Comparison of ENCODE assay signal across 1 cellular context in the genomic region with DNA sequence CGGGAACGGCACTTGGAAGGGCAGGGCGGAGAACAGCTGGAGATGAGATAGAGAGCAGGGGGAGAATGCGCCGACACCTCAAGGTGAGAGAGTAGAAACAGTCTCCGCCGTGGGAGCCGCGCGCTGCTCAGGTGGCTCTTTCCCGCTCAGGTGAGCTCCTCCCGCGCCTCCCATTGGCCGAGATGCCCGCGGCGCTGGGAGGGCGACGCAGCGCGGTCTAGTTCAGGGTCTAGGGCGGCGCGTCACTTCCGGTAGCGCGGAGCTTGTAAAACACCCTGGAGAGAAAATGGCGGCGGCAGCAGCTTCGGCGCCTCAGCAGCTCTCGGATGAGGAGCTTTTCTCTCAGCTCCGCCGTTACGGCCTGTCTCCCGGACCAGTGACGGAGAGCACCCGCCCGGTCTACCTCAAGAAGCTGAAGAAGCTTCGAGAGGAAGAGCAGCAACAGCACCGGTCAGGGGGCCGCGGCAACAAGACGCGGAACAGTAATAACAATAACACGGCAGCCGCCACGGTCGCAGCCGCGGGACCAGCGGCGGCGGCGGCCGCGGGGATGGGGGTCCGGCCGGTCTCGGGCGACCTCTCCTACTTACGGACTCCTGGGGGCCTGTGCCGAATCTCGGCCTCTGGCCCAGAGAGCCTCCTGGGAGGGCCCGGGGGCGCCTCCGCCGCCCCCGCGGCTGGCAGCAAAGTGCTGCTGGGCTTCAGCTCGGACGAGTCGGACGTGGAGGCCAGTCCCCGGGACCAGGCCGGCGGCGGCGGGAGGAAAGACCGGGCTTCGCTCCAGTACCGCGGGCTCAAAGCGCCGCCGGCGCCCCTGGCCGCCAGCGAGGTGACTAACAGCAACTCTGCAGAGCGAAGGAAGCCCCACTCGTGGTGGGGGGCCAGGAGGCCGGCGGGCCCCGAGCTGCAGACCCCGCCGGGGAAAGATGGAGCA.
TF ChIP-seq lines count a peak whose summit lies in the region.

A gene (plus strand): TSS at position 273 of the 934 bp plus-strand sequence. CDS start 14 bp downstream, at position 287.

TF ChIP-seq in HepG2, 621 proteins besides CTCF, POLR2A, EP300 and RAD21 (continued from another document and continues in another):
- TF ChIP-seq, protein P1, sequence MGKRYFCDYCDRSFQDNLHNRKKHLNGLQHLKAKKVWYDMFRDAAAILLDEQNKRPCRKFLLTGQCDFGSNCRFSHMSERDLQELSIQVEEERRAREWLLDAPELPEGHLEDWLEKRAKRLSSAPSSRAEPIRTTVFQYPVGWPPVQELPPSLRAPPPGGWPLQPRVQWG (CRISPR knock-in tag; IDR thresholded peaks at IDR 0.05; ENCODE audit: borderline replicate concordance, low read depth): no peak
- TF ChIP-seq, protein P2, sequence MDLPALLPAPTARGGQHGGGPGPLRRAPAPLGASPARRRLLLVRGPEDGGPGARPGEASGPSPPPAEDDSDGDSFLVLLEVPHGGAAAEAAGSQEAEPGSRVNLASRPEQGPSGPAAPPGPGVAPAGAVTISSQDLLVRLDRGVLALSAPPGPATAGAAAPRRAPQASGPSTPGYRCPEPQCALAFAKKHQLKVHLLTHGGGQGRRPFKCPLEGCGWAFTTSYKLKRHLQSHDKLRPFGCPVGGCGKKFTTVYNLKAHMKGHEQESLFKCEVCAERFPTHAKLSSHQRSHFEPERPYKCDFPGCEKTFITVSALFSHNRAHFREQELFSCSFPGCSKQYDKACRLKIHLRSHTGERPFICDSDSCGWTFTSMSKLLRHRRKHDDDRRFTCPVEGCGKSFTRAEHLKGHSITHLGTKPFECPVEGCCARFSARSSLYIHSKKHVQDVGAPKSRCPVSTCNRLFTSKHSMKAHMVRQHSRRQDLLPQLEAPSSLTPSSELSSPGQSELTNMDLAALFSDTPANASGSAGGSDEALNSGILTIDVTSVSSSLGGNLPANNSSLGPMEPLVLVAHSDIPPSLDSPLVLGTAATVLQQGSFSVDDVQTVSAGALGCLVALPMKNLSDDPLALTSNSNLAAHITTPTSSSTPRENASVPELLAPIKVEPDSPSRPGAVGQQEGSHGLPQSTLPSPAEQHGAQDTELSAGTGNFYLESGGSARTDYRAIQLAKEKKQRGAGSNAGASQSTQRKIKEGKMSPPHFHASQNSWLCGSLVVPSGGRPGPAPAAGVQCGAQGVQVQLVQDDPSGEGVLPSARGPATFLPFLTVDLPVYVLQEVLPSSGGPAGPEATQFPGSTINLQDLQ (CRISPR knock-in tag; IDR thresholded peaks at IDR 0.05): peak; percentile 99
- TF ChIP-seq HNRNPUL1 (IDR thresholded peaks at IDR 0.05; ENCODE audit: low read depth, low read length) (no peak), TGIF2 (CRISPR knock-in tag; IDR thresholded peaks at IDR 0.05) (0 out of 2 replicates have a peak, but pooled peaks have one; percentile 50), ZNF33B (CRISPR knock-in tag; IDR thresholded peaks at IDR 0.05) (peak; percentile 99), SUZ12 (IDR thresholded peaks at IDR 0.05; ENCODE audit: low read depth, low read length) (no peak), RBAK (CRISPR knock-in tag; IDR thresholded peaks at IDR 0.05) (peak; percentile 77; the same call in 1 of the 2 replicates), TRIM24 (CRISPR knock-in tag; IDR thresholded peaks at IDR 0.05) (no peak), ZNF260 (CRISPR knock-in tag; IDR thresholded peaks at IDR 0.05; ENCODE audit: borderline replicate concordance, low read depth) (peak; percentile 92; the same call in 1 of the 2 replicates), ZNF841 (CRISPR knock-in tag; IDR thresholded peaks at IDR 0.05; ENCODE audit: borderline replicate concordance) (peak; percentile 95), CREM (IDR thresholded peaks at IDR 0.05) (peak; percentile 90), CREM (CRISPR knock-in tag; IDR thresholded peaks at IDR 0.05) (peak; percentile 55; the same call in 1 of the 2 replicates), TOPORS (CRISPR knock-in tag; IDR thresholded peaks at IDR 0.05) (peak; percentile 99), PHF21A (CRISPR knock-in tag; IDR thresholded peaks at IDR 0.05) (peak; percentile 70), SNRNP70 (IDR thresholded peaks at IDR 0.05; ENCODE audit: low read depth, low read length) (no peak), ZNF614 (CRISPR knock-in tag; IDR thresholded peaks at IDR 0.05; ENCODE audit: borderline replicate concordance) (peak; percentile 96; the same call in 1 of the 2 replicates), RBFOX2 (IDR thresholded peaks at IDR 0.05; ENCODE audit: low read depth, low read length) (peak; percentile 87), ZNF672 (CRISPR knock-in tag; IDR thresholded peaks at IDR 0.05) (0 out of 2 replicates have a peak, but pooled peaks have one; percentile 52), MYNN (CRISPR knock-in tag; IDR thresholded peaks at IDR 0.05; ENCODE audit: low read depth) (peak; percentile 98; the same call in 1 of the 2 replicates), NCOA2 (CRISPR knock-in tag; IDR thresholded peaks at IDR 0.05) (peak; percentile 86), SP5 (CRISPR knock-in tag; IDR thresholded peaks at IDR 0.05; ENCODE audit: borderline replicate concordance, low read depth) (peak; percentile 30; the same call in 1 of the 2 replicates), KMT2B (CRISPR knock-in tag; IDR thresholded peaks at IDR 0.05) (peak; percentile 98), SATB2 (CRISPR knock-in tag; IDR thresholded peaks at IDR 0.05) (peak; percentile 99), HMG20A (CRISPR knock-in tag; IDR thresholded peaks at IDR 0.05; ENCODE audit: borderline replicate concordance) (peak; percentile 26; the same call in 1 of the 2 replicates), JUND (CRISPR knock-in tag; IDR thresholded peaks at IDR 0.05) (peak; percentile 86), ZSCAN29 (CRISPR knock-in tag; conservative IDR thresholded peaks at IDR 0.05) (0 out of 2 replicates have a peak, but pooled peaks have one; percentile 84), ZNF7 (CRISPR knock-in tag; IDR thresholded peaks at IDR 0.05) (peak; percentile 62), HOXA7 (CRISPR knock-in tag; IDR thresholded peaks at IDR 0.05) (no peak)
- TF ChIP-seq, protein P3, sequence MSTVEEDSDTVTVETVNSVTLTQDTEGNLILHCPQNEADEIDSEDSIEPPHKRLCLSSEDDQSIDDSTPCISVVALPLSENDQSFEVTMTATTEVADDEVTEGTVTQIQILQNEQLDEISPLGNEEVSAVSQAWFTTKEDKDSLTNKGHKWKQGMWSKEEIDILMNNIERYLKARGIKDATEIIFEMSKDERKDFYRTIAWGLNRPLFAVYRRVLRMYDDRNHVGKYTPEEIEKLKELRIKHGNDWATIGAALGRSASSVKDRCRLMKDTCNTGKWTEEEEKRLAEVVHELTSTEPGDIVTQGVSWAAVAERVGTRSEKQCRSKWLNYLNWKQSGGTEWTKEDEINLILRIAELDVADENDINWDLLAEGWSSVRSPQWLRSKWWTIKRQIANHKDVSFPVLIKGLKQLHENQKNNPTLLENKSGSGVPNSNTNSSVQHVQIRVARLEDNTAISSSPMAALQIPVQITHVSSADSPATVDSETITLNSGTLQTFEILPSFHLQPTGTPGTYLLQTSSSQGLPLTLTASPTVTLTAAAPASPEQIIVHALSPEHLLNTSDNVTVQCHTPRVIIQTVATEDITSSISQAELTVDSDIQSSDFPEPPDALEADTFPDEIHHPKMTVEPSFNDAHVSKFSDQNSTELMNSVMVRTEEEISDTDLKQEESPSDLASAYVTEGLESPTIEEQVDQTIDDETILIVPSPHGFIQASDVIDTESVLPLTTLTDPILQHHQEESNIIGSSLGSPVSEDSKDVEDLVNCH (CRISPR knock-in tag; IDR thresholded peaks at IDR 0.05): peak; percentile 96; the same call in 1 of the 2 replicates
- TF ChIP-seq, protein P4, sequence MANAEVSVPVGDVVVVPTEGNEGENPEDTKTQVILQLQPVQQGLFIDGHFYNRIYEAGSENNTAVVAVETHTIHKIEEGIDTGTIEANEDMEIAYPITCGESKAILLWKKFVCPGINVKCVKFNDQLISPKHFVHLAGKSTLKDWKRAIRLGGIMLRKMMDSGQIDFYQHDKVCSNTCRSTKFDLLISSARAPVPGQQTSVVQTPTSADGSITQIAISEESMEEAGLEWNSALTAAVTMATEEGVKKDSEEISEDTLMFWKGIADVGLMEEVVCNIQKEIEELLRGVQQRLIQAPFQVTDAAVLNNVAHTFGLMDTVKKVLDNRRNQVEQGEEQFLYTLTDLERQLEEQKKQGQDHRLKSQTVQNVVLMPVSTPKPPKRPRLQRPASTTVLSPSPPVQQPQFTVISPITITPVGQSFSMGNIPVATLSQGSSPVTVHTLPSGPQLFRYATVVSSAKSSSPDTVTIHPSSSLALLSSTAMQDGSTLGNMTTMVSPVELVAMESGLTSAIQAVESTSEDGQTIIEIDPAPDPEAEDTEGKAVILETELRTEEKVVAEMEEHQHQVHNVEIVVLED (CRISPR knock-in tag; IDR thresholded peaks at IDR 0.05; ENCODE audit: borderline replicate concordance): peak; percentile 95
- TF ChIP-seq, protein P5, sequence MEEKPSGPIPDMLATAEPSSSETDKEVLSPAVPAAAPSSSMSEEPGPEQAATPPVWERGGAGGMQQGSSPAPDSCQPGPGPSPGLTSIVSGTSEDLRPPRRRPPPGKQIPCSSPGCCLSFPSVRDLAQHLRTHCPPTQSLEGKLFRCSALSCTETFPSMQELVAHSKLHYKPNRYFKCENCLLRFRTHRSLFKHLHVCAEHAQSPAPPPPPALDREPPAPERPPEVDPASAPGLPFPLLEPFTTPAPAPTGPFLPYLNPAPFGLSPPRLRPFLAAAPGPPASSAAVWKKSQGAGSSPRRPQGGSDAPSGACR (CRISPR knock-in tag; IDR thresholded peaks at IDR 0.05): peak; percentile 97
- TF ChIP-seq, protein P6, sequence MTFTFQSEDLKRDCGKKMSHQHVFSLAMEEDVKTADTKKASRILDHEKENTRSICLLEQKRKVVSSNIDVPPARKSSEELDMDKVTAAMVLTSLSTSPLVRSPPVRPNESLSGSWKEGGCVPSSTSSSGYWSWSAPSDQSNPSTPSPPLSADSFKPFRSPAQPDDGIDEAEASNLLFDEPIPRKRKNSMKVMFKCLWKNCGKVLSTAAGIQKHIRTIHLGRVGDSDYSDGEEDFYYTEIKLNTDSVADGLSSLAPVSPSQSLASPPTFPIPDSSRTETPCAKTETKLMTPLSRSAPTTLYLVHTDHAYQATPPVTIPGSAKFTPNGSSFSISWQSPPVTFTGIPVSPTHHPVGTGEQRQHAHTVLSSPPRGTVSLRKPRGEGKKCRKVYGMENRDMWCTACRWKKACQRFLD (CRISPR knock-in tag; IDR thresholded peaks at IDR 0.05; ENCODE audit: borderline replicate concordance): peak; percentile 100
- TF ChIP-seq, protein P7, sequence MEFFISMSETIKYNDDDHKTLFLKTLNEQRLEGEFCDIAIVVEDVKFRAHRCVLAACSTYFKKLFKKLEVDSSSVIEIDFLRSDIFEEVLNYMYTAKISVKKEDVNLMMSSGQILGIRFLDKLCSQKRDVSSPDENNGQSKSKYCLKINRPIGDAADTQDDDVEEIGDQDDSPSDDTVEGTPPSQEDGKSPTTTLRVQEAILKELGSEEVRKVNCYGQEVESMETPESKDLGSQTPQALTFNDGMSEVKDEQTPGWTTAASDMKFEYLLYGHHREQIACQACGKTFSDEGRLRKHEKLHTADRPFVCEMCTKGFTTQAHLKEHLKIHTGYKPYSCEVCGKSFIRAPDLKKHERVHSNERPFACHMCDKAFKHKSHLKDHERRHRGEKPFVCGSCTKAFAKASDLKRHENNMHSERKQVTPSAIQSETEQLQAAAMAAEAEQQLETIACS (CRISPR knock-in tag; IDR thresholded peaks at IDR 0.05): peak; percentile 48
- TF ChIP-seq, protein P8, sequence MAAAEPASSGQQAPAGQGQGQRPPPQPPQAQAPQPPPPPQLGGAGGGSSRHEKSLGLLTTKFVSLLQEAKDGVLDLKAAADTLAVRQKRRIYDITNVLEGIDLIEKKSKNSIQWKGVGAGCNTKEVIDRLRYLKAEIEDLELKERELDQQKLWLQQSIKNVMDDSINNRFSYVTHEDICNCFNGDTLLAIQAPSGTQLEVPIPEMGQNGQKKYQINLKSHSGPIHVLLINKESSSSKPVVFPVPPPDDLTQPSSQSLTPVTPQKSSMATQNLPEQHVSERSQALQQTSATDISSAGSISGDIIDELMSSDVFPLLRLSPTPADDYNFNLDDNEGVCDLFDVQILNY (CRISPR knock-in tag; conservative IDR thresholded peaks at IDR 0.05): peak; percentile 93
- TF ChIP-seq, protein P9, sequence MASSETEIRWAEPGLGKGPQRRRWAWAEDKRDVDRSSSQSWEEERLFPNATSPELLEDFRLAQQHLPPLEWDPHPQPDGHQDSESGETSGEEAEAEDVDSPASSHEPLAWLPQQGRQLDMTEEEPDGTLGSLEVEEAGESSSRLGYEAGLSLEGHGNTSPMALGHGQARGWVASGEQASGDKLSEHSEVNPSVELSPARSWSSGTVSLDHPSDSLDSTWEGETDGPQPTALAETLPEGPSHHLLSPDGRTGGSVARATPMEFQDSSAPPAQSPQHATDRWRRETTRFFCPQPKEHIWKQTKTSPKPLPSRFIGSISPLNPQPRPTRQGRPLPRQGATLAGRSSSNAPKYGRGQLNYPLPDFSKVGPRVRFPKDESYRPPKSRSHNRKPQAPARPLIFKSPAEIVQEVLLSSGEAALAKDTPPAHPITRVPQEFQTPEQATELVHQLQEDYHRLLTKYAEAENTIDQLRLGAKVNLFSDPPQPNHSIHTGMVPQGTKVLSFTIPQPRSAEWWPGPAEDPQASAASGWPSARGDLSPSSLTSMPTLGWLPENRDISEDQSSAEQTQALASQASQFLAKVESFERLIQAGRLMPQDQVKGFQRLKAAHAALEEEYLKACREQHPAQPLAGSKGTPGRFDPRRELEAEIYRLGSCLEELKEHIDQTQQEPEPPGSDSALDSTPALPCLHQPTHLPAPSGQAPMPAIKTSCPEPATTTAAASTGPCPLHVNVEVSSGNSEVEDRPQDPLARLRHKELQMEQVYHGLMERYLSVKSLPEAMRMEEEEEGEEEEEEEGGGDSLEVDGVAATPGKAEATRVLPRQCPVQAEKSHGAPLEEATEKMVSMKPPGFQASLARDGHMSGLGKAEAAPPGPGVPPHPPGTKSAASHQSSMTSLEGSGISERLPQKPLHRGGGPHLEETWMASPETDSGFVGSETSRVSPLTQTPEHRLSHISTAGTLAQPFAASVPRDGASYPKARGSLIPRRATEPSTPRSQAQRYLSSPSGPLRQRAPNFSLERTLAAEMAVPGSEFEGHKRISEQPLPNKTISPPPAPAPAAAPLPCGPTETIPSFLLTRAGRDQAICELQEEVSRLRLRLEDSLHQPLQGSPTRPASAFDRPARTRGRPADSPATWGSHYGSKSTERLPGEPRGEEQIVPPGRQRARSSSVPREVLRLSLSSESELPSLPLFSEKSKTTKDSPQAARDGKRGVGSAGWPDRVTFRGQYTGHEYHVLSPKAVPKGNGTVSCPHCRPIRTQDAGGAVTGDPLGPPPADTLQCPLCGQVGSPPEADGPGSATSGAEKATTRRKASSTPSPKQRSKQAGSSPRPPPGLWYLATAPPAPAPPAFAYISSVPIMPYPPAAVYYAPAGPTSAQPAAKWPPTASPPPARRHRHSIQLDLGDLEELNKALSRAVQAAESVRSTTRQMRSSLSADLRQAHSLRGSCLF (CRISPR knock-in tag; IDR thresholded peaks at IDR 0.05; ENCODE audit: borderline replicate concordance): peak; percentile 99; the same call in 1 of the 2 replicates
- TF ChIP-seq, protein P10, sequence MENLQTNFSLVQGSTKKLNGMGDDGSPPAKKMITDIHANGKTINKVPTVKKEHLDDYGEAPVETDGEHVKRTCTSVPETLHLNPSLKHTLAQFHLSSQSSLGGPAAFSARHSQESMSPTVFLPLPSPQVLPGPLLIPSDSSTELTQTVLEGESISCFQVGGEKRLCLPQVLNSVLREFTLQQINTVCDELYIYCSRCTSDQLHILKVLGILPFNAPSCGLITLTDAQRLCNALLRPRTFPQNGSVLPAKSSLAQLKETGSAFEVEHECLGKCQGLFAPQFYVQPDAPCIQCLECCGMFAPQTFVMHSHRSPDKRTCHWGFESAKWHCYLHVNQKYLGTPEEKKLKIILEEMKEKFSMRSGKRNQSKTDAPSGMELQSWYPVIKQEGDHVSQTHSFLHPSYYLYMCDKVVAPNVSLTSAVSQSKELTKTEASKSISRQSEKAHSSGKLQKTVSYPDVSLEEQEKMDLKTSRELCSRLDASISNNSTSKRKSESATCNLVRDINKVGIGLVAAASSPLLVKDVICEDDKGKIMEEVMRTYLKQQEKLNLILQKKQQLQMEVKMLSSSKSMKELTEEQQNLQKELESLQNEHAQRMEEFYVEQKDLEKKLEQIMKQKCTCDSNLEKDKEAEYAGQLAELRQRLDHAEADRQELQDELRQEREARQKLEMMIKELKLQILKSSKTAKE (CRISPR knock-in tag; IDR thresholded peaks at IDR 0.05; ENCODE audit: borderline replicate concordance): peak; percentile 80; the same call in 1 of the 2 replicates
